25 cellular contexts compared by ENCODE assay signal in genomic region chr10:36236931-36237330, GRCh38.
"Had no signal": no experiment of that assay in that cellular context is flagged by ENCODE, and none has a peak within 500 bp of the region (broad histone marks: within the 10 kb centered on the region; RNA-seq: fewer than 3 reads in every experiment).

No MANE protein-coding gene starts in this region.

- H3K36me3 ChIP-seq: neutrophil, pancreas, right lobe of liver, suprapubic skin, vagina had no signal

- H3K27ac ChIP-seq: dorsolateral prefrontal cortex, epithelial cell of prostate, neutrophil, pancreas, right lobe of liver, suprapubic skin, vagina had no signal

- DNase-seq: dorsolateral prefrontal cortex; effector CD4-positive, alpha-beta T cell; foreskin melanocyte; glutamatergic neuron; kidney; mesenchymal stem cell; mucosa of descending colon; naive B cell; pancreas; retina; right lobe of liver; small intestine; stimulated activated CD4-positive, alpha-beta T cell treated with anti-CD3 and anti-CD28 coated beads, Interleukin-15, amount 100 ng/mL, for 24 hours; stimulated activated CD4-positive, alpha-beta T cell treated with anti-CD3 and anti-CD28 coated beads, Interleukin-2, amount 100 ng/mL, for 48 hours; stimulated activated naive CD4-positive, alpha-beta T cell; stimulated activated naive CD8-positive, alpha-beta T cell treated with anti-CD3 and anti-CD28 coated beads, Interleukin-15, amount 100 ng/mL, for 72 hours; trophoblast cell had no signal

- H3K27me3 ChIP-seq: dorsolateral prefrontal cortex, neutrophil, pancreas, right lobe of liver, suprapubic skin, vagina had no signal

- H3K4me3 ChIP-seq: dorsolateral prefrontal cortex, lung, mucosa of descending colon, pancreas, right lobe of liver, suprapubic skin, vagina had no signal

- ATAC-seq: esophagus mucosa; left lobe of liver; mucosa of descending colon; natural killer cell treated with Interleukin-12 subunit alpha and Interleukin-12 subunit beta and Interleukin-15 and Interleukin-18, amount 100 ng/mL, for 72 hours; pancreas; right lobe of liver; stimulated activated naive CD8-positive, alpha-beta T cell treated with anti-CD3 and anti-CD28 coated beads, Interleukin-15, amount 100 ng/mL, for 72 hours had no signal

- H3K4me1 ChIP-seq: pancreas, right lobe of liver, suprapubic skin, vagina had no signal

- H3K9me3 ChIP-seq: neutrophil, pancreas, right lobe of liver, suprapubic skin, vagina had no signal
